Comparison of ENCODE assay signal across 2 cellular contexts in genomic region chr3:147218976-147219375, GRCh38.
TF ChIP-seq lines count a peak whose summit lies in the region.

No MANE protein-coding gene starts in this region.

TF ChIP-seq in HCT116, 20 proteins besides CTCF, POLR2A, EP300 and RAD21 (continued from another document):
- TF ChIP-seq REST (IDR thresholded peaks at IDR 0.05; ENCODE audit: low read depth) = no peak
- TF ChIP-seq CBX3 (IDR thresholded peaks at IDR 0.05; ENCODE audit: low read depth) = no peak
- no peak for TF ChIP-seq ZBTB33 (IDR thresholded peaks at IDR 0.05; ENCODE audit: extremely low read depth, insufficient replicate concordance, low read length)
- no peak for TF ChIP-seq ZFX (IDR thresholded peaks at IDR 0.05)
- no peak for TF ChIP-seq TCF7L2 (IDR thresholded peaks at IDR 0.05; ENCODE audit: borderline replicate concordance, extremely low read depth, insufficient read depth, insufficient read length)
- no peak for TF ChIP-seq FOSL1 (IDR thresholded peaks at IDR 0.05; ENCODE audit: low read depth)
- TF ChIP-seq ATF3 (IDR thresholded peaks at IDR 0.05) = no peak
- TF ChIP-seq CEBPB (IDR thresholded peaks at IDR 0.05; ENCODE audit: low read depth) = no peak
- TF ChIP-seq JUND (IDR thresholded peaks at IDR 0.05) = no peak

TF ChIP-seq in neural cell, 6 proteins besides CTCF, POLR2A, EP300 and RAD21 (continued from another document):
- no peak for TF ChIP-seq REST (IDR thresholded peaks at IDR 0.05; ENCODE audit: borderline replicate concordance)
- TF ChIP-seq EZH2 (IDR thresholded peaks at IDR 0.05; ENCODE audit: borderline replicate concordance, insufficient read depth, low read length, poor library complexity, severe bottlenecking) = no peak
- no peak for TF ChIP-seq TAF1 (IDR thresholded peaks at IDR 0.05; ENCODE audit: low read depth)
